14 cellular contexts compared by ENCODE assay signal in genomic region chr19:17952041-17952976, GRCh38. TPM values are rescaled to one million over a fixed set of nuclear protein-coding genes. Genes with fewer than 3 reads are reported as not detected.
DNase-seq lines count a peak whose midpoint lies in the region; ATAC-seq, FAIRE-seq and TF ChIP-seq lines count a peak whose summit lies in the region.
"Had no signal": no experiment of that assay in that cellular context is flagged by ENCODE, and none has a peak within 500 bp of the region (broad histone marks: within the 10 kb centered on the region; RNA-seq: fewer than 3 reads in every experiment).

No MANE protein-coding gene starts in this region.

- peak overlapping the region; percentile 54 for H3K4me2 ChIP-seq in OCI-LY7 (ENCODE audit: low read length)

- no peak for FAIRE-seq in small intestine (lab: Jason Lieb, UNC)

- POLR2A ChIA-PET in OCI-LY7 (lab: Charles Lee), result no interaction called here

- H3K4me1 ChIP-seq in right cardiac atrium (ENCODE audit: control insufficient read depth, insufficient read depth, low read length) (no peaks in the 10 kb centered on the region), OCI-LY7 (ENCODE audit: insufficient read depth, low read length, poor library complexity, severe bottlenecking) (peaks cover 32% of the 10 kb centered on the region), iPS-18a (ENCODE audit: control insufficient read depth, low read depth, low read length) (peaks cover 28% of the 10 kb centered on the region), thoracic aorta (ENCODE audit: control insufficient read depth in 1 of 2, low read depth in 2 of 2) (peaks cover 17 to 47% of the 10 kb centered on the region in 2 donors), small intestine (ENCODE audit: control insufficient read depth in 2 of 2, insufficient read depth in 1 of 2, low read depth in 1 of 2, low read length in 1 of 2) (no peaks in the 10 kb centered on the region)

- CTCF ChIA-PET in OCI-LY7 (lab: Charles Lee; ENCODE audit: unreplicated experiment), result no interaction called here

- no peaks in the 10 kb centered on the region for H3K27me3 ChIP-seq in right cardiac atrium (ENCODE audit: control insufficient read depth, insufficient read depth)
- peaks cover 58% of the 10 kb centered on the region for H3K27me3 ChIP-seq in iPS-18a (ENCODE audit: control insufficient read depth, insufficient read depth, low read length)
- peaks cover 20% of the 10 kb centered on the region for H3K27me3 ChIP-seq in thoracic aorta (replicated peaks; ENCODE audit: insufficient read depth)
- H3K27me3 ChIP-seq in small intestine (ENCODE audit: control insufficient read depth in 2 of 2, insufficient read depth in 2 of 2, low read length in 2 of 2), result peaks cover 5 to 46% of the 10 kb centered on the region in 2 donors

- DNase-seq in right cardiac atrium, result no peak
- no peak for DNase-seq in left ventricle myocardium superior
- no peak for DNase-seq in OCI-LY7 (ENCODE audit: low spot score)
- DNase-seq in thoracic aorta (ENCODE audit: low spot score), result no peak
- DNase-seq in small intestine, result no peak
- DNase-seq: activated CD8-positive, alpha-beta memory T cell treated with anti-CD3 and anti-CD28 coated beads for 24 hours; HCEC 1CT; SJCRH30; stimulated activated CD8-positive, alpha-beta memory T cell treated with anti-CD3 and anti-CD28 coated beads, Interleukin-4, amount 100 ng/mL, for 48 hours had no signal

- TF ChIP-seq CTCF in OCI-LY7 (conservative IDR thresholded peaks at IDR 0.05; ENCODE audit: low read length) (no peak), thoracic aorta (IDR thresholded peaks at IDR 0.05) (no peak)

- no TSS peak for BruUV-seq in OCI-LY7 (replicated peaks; lab: Mats Ljungman, UMichigan)

- no peaks in the 10 kb centered on the region for H3K9me2 ChIP-seq in OCI-LY7 (ENCODE audit: insufficient read depth, low read length)

- ATAC-seq in right cardiac atrium, result no peak
- no peak for ATAC-seq in left ventricle myocardium superior
- no peak for ATAC-seq in thoracic aorta (ENCODE audit: insufficient number of reproducible peaks, low FRiP score, low read depth)
- no peak for ATAC-seq in GM18868 (IDR thresholded peaks at IDR 0.05; ENCODE audit: unreplicated experiment)
- no peak for ATAC-seq in GM21737 (IDR thresholded peaks at IDR 0.05; ENCODE audit: unreplicated experiment)

- WGBS in right cardiac atrium, result under 1% methylated on average over 66 of the region's 66 CpGs
- whole genome bisulfite sequencing in small intestine, 3 donors, result 1 to 2% (median 1%) methylated on average over 34 to 66 of the region's 66 CpGs

- H3K79me2 ChIP-seq in OCI-LY7 (ENCODE audit: insufficient read depth, low read depth, low read length), result no peaks in the 10 kb centered on the region

- no peaks in the 10 kb centered on the region for H4K20me1 ChIP-seq in OCI-LY7 (ENCODE audit: insufficient read depth, low read length)

- intact Hi-C loops in right cardiac atrium (cut with DNase I) (loop anchor here in 1 of 4 donors (5.0 kb wide), 1 partner anchor 35 kb away; no protein-coding TSS in a partner anchor), left ventricle myocardium superior (cut with micrococcal nuclease) (no loop called here), OCI-LY7 (cut with micrococcal nuclease; ENCODE audit: unreplicated experiment) (no loop called here)

- no peak overlapping the region for H3K9ac ChIP-seq in iPS-18a (ENCODE audit: low read length)

- H2AFZ ChIP-seq in OCI-LY7 (ENCODE audit: low read length), result no peak overlapping the region

- H3K4me3 ChIP-seq in right cardiac atrium (ENCODE audit: low read length), result peak overlapping the region; percentile 24
- H3K4me3 ChIP-seq in OCI-LY7 (ENCODE audit: low read depth, low read length, poor library complexity, severe bottlenecking), result no peak overlapping the region
- H3K4me3 ChIP-seq in iPS-18a (ENCODE audit: low read length), result peak overlapping the region; percentile 66
- peak overlapping the region; percentile 21 for H3K4me3 ChIP-seq in thoracic aorta
- H3K4me3 ChIP-seq in small intestine (ENCODE audit: low read depth in 1 of 2, low read length in 2 of 2), result peak overlapping the region in 1 of 2 donors; percentile 12
- H3K4me3 ChIP-seq: lung, SJCRH30, skin epidermis had no signal

- H3K9me3 ChIP-seq in right cardiac atrium (ENCODE audit: control insufficient read depth, low read length), result no peaks in the 10 kb centered on the region
- no peaks in the 10 kb centered on the region for H3K9me3 ChIP-seq in OCI-LY7 (ENCODE audit: low read length)
- H3K9me3 ChIP-seq in iPS-18a (ENCODE audit: control insufficient read depth, low read depth, low read length), result no peaks in the 10 kb centered on the region
- no peaks in the 10 kb centered on the region for H3K9me3 ChIP-seq in thoracic aorta
- no peaks in the 10 kb centered on the region for H3K9me3 ChIP-seq in small intestine (ENCODE audit: control insufficient read depth, low read depth)
- H3K9me3 ChIP-seq: SJCRH30 had no signal

- H3K36me3 ChIP-seq in OCI-LY7 (ENCODE audit: insufficient read depth, low read length) (no peaks in the 10 kb centered on the region), iPS-18a (ENCODE audit: control insufficient read depth, low read depth, low read length) (no peaks in the 10 kb centered on the region), thoracic aorta (no peaks in the 10 kb centered on the region), small intestine (ENCODE audit: control insufficient read depth in 2 of 2, insufficient read depth in 2 of 2, low read length in 2 of 2) (no peaks in the 10 kb centered on the region)
- H3K36me3 ChIP-seq: SJCRH30 had no signal

- H3K27ac ChIP-seq in right cardiac atrium (ENCODE audit: low read length), result no peak overlapping the region
- H3K27ac ChIP-seq in OCI-LY7 (ENCODE audit: low read depth, low read length, poor library complexity, severe bottlenecking), result no peak overlapping the region
- no peak overlapping the region for H3K27ac ChIP-seq in iPS-18a (ENCODE audit: low read length)
- no peak overlapping the region for H3K27ac ChIP-seq in thoracic aorta
- no peak overlapping the region for H3K27ac ChIP-seq in small intestine (ENCODE audit: low read depth in 1 of 2, low read length in 1 of 2)
- H3K27ac ChIP-seq: SJCRH30, skin epidermis had no signal

RNA-seq across cellular contexts. Expression of gene KCNN1, which starts 14.6 kb away (rescaled TPM):
- total RNA-seq in right cardiac atrium (1 to 10 TPM in 3 of 4 donors, under 1 TPM in 1; 0.84 to 1.9 (median 1.4) TPM), left ventricle myocardium superior (not detected), OCI-LY7 (2022) (0.57 and 0.61 TPM in 2 replicates), thoracic aorta (under 1 TPM in 1 of 2 donors, not detected in 1; 0.99 TPM)
- polyA plus RNA-seq in right cardiac atrium (3.0 TPM), small intestine (under 1 TPM in 1 of 3 donors, not detected in 2; 0.24 TPM)
- 0.51 and 1.1 TPM in 2 replicates for total RNA-seq in OCI-LY7 (2014; rRNA removed; shearing (Covaris generic))
- total RNA-seq: SJCRH30 had no signal

RNA-seq across cellular contexts. Expression of gene CCDC124, which starts 19.5 kb away (rescaled TPM):
- 10 to 100 TPM; 76.1 to 87.6 (median 78.8) TPM for total RNA-seq in right cardiac atrium
- 136 TPM for polyA plus RNA-seq in right cardiac atrium
- total RNA-seq in left ventricle myocardium superior, result 83.9 TPM
- 57.5 and 68.2 TPM in 2 replicates for total RNA-seq in OCI-LY7 (2014; rRNA removed; shearing (Covaris generic))
- total RNA-seq in OCI-LY7 (2022), result 86.8 and 106 TPM in 2 replicates
- 10 to 100 TPM; 44.1 to 60.8 TPM for total RNA-seq in thoracic aorta
- polyA plus RNA-seq in small intestine, result 100 to 1,000 TPM in 1 of 3 donors, 10 to 100 TPM in 2; 67.3 to 111 (median 68.2) TPM

RNA-seq across cellular contexts. Expression of gene ARRDC2, which starts 55.7 kb away (rescaled TPM):
- total RNA-seq in right cardiac atrium, result 10 to 100 TPM; 14.2 to 20.5 (median 18.0) TPM
- 24.7 TPM for polyA plus RNA-seq in right cardiac atrium
- total RNA-seq in left ventricle myocardium superior, result 17.9 TPM
- total RNA-seq in OCI-LY7 (2014; rRNA removed; shearing (Covaris generic)), result 27.3 and 30.7 TPM in 2 replicates
- total RNA-seq in OCI-LY7 (2022), result 30.6 and 30.7 TPM in 2 replicates
- total RNA-seq in thoracic aorta, result 100 to 1,000 TPM; 114 to 151 TPM
- polyA plus RNA-seq in small intestine, result 10 to 100 TPM; 25.8 to 31.5 (median 31.1) TPM
